In the genomic region with DNA sequence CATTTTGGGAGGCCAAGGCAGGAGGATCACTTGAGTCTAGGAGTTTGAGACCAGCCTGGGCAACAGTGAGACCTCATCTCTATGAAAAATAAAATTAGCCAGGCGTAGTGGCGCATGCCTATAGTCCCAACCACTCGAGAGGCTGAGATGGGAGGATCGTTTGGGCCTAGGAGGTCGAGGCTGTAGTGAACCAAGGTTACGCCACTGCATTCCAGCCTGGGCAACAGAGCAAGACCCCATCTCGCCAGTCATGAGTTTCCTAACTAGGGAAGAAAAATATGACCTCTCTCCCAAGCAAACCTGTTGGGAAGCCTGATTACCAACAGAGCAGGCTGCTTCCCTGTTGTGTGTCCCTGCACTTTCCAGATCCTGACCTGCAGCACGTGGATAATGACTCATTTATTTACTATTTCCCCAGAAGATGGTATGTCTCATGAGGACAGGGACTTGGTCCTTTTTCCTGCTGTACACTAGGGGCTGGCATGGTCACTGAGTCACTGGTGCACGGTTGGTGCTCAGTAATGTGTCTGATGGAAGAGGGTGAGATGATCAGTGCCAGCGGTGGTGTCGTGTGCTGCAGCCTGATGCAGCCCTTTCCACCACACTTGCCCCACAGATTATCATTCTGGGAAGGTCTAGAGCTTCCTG, we compare ENCODE assay signal across 10 cellular contexts. TPM values are rescaled to one million over a fixed set of nuclear protein-coding genes. Genes with fewer than 3 reads are reported as not detected.
DNase-seq lines count a peak whose midpoint lies in the region; ATAC-seq and TF ChIP-seq lines count a peak whose summit lies in the region.
"Had no signal": no experiment of that assay in that cellular context is flagged by ENCODE, and none has a peak within 500 bp of the region (broad histone marks: within the 10 kb centered on the region; RNA-seq: fewer than 3 reads in every experiment).

No MANE protein-coding gene starts in this region.

- H3K27me3 Mint-ChIP-seq in H9 (ENCODE audit: low read depth): no peaks in the 10 kb centered on the region

- H3K27me3 ChIP-seq in H9 (ENCODE audit: insufficient read depth, low read length) (no peaks in the 10 kb centered on the region), adipocyte (replicated peaks; ENCODE audit: control insufficient read depth, insufficient read depth, low read length) (no peaks in the 10 kb centered on the region), right atrium auricular region (no peaks in the 10 kb centered on the region)

- no peak overlapping the region for H3K23ac ChIP-seq in H9 (ENCODE audit: insufficient read length, low read depth, low read length)

- H3K4me2 ChIP-seq in H9 (ENCODE audit: insufficient read depth, insufficient read length, low read length): no peak overlapping the region

- H3K27ac ChIP-seq in H9 (ENCODE audit: insufficient read length, low read depth, low read length) (no peak overlapping the region), right atrium auricular region (peak overlapping the region; percentile 82 to 93), skin epidermis (peak overlapping the region in 18 of 21 experiments; percentile 11 to 86 (median 75))

- H3K9me3 ChIP-seq in H9 (ENCODE audit: control insufficient read depth, low read depth, low read length) (no peaks in the 10 kb centered on the region), adipocyte (ENCODE audit: control insufficient read depth, low read length) (no peaks in the 10 kb centered on the region), right atrium auricular region (no peaks in the 10 kb centered on the region)

- H3K4me1 ChIP-seq in H9 (ENCODE audit: insufficient read depth, low read length) (peaks cover 2% of the 10 kb centered on the region; the same call in 1 of the 2 replicates), adipocyte (ENCODE audit: control insufficient read depth, insufficient read depth, low read length) (peaks cover 76% of the 10 kb centered on the region), right atrium auricular region (peaks cover 0 to 54% of the 10 kb centered on the region in 2 donors)

- H3K4me3 ChIP-seq in adipocyte (ENCODE audit: low read length) (peak overlapping the region; percentile 15), right atrium auricular region (no peak overlapping the region), skin epidermis (no peak overlapping the region)

- no peak overlapping the region for H3K56ac ChIP-seq in H9 (ENCODE audit: insufficient read length, low read depth, low read length)

- H2BK15ac ChIP-seq in H9 (ENCODE audit: low read depth, low read length): no peak overlapping the region

- H3K36me3 ChIP-seq in adipocyte (ENCODE audit: control insufficient read depth, insufficient read depth, low read length, severe bottlenecking) (peaks cover 80% of the 10 kb centered on the region), right atrium auricular region (peaks cover 74% of the 10 kb centered on the region)

- no peaks in the 10 kb centered on the region for H3K79me2 ChIP-seq in H9 (ENCODE audit: insufficient read depth, low read length)

- H3K9me3 Mint-ChIP-seq in H9: no peaks in the 10 kb centered on the region

- peaks cover 57 to 90% (median 81%) of the 10 kb centered on the region in 3 experiments for H3K36me3 Mint-ChIP-seq in H9 (ENCODE audit: insufficient read depth in 1 of 3, low read depth in 3 of 3)

- no peak overlapping the region for H2BK20ac ChIP-seq in H9 (ENCODE audit: low read depth, low read length, poor library complexity, severe bottlenecking)

- H3K4me3 Mint-ChIP-seq in H9: no peak overlapping the region

- no peaks in the 10 kb centered on the region for H4K20me1 ChIP-seq in H9 (ENCODE audit: control insufficient read depth, insufficient read depth, insufficient read length)

- no CpG with 5 or more reads among the region's 11 CpGs for WGBS in H9 (ENCODE audit: extremely low coverage, insufficient read length, low lambda C conversion rate)

- no peaks in the 10 kb centered on the region for H3K79me1 ChIP-seq in H9 (ENCODE audit: insufficient read depth, low read depth, low read length, poor library complexity, severe bottlenecking)

- H2BK12ac ChIP-seq in H9 (ENCODE audit: insufficient read length, low read depth, low read length): no peak overlapping the region

- TF ChIP-seq CTCF in H9 (conservative IDR thresholded peaks at IDR 0.05) (no peak), right atrium auricular region (IDR thresholded peaks at IDR 0.05) (no peak)

- H4K5ac ChIP-seq in H9 (ENCODE audit: insufficient read length, low read depth, low read length): no peak overlapping the region

- H3K23me2 ChIP-seq in H9 (ENCODE audit: insufficient read length, low read depth, low read length, poor library complexity, severe bottlenecking): no peaks in the 10 kb centered on the region

- H3K4me1 Mint-ChIP-seq in H9: peaks cover 11 to 12% of the 10 kb centered on the region in 2 experiments

- H4K91ac ChIP-seq in H9 (ENCODE audit: insufficient read length, low read depth, low read length): no peak overlapping the region

- H3T11ph ChIP-seq in H9 (ENCODE audit: low read length): no peak overlapping the region

- no peak overlapping the region for H3K18ac ChIP-seq in H9 (ENCODE audit: insufficient read length, low read depth, low read length)

- no peak overlapping the region for H3K4ac ChIP-seq in H9 (ENCODE audit: low read depth, low read length)

- DNase-seq in H9 (no peak), adipocyte (ENCODE audit: low read depth) (no peak), right atrium auricular region (ENCODE audit: low spot score) (no peak), globus pallidus (ENCODE audit: low spot score) (no peak)
- DNase-seq: DMS 273 treated with DMSO at 0.1 percent for 48 hours, NCI-H187 had no signal

- no peak overlapping the region for H2AK5ac ChIP-seq in H9 (ENCODE audit: insufficient read length, low read length)

- H3K27ac Mint-ChIP-seq in H9: peak overlapping the region in 2 of 3 experiments; percentile 7 to 22; a peak in 2 of 7 replicates

- H2BK120ac ChIP-seq in H9 (ENCODE audit: low read depth, low read length, poor library complexity, severe bottlenecking): no peak overlapping the region

- no peak for ATAC-seq in HG02571 (IDR thresholded peaks at IDR 0.05; ENCODE audit: unreplicated experiment)
- no peak for ATAC-seq in GM21447 (IDR thresholded peaks at IDR 0.05; ENCODE audit: unreplicated experiment)
- no peak for ATAC-seq in HG02588 (IDR thresholded peaks at IDR 0.05; ENCODE audit: unreplicated experiment)

- H4K8ac ChIP-seq in H9 (replicated peaks; ENCODE audit: insufficient read length, low read depth, low read length): no peak overlapping the region

- H3K14ac ChIP-seq in H9 (ENCODE audit: insufficient read depth, low read length): no peak overlapping the region

- no peak overlapping the region for H2BK5ac ChIP-seq in H9 (ENCODE audit: insufficient read length, low read length)

- H3K9ac ChIP-seq in H9 (ENCODE audit: extremely low read depth, insufficient read length, low read length) (no peak overlapping the region), adipocyte (ENCODE audit: low read length) (peak overlapping the region; percentile 81)

- no peak overlapping the region for H2AFZ ChIP-seq in H9 (ENCODE audit: low read length)

RNA-seq across cellular contexts. Expression of gene NMT1, which starts 30.8 kb away (rescaled TPM):
- total RNA-seq in H9 (2021) (150 and 151 TPM in 2 replicates), right atrium auricular region (10 to 100 TPM; 44.6 to 52.7 TPM)

RNA-seq across cellular contexts. Expression of gene PLCD3, which starts 40.4 kb away (rescaled TPM):
- total RNA-seq in H9 (2021) (41.6 and 48.5 TPM in 2 replicates), right atrium auricular region (100 to 1,000 TPM; 102 to 156 TPM)

RNA-seq across cellular contexts. Expression of gene DCAKD, which starts 40.5 kb away (rescaled TPM):
- total RNA-seq in H9 (2021): 48.3 and 53.2 TPM in 2 replicates
- total RNA-seq in right atrium auricular region: 10 to 100 TPM; 37.3 to 46.1 TPM

RNA-seq across cellular contexts. Expression of gene ACBD4, which starts 43.6 kb away (rescaled TPM):
- total RNA-seq in H9 (2021) (9.7 and 10.5 TPM in 2 replicates), right atrium auricular region (1 to 10 TPM; 9.0 to 9.4 TPM)

RNA-seq across cellular contexts. Expression of gene HEXIM1, which starts 56.4 kb away (rescaled TPM):
- 32.4 and 33.0 TPM in 2 replicates for total RNA-seq in H9 (2021)
- total RNA-seq in right atrium auricular region: 10 to 100 TPM; 16.4 to 31.1 TPM
